ENCODE assay signal across 8 cellular contexts in the genomic region with DNA sequence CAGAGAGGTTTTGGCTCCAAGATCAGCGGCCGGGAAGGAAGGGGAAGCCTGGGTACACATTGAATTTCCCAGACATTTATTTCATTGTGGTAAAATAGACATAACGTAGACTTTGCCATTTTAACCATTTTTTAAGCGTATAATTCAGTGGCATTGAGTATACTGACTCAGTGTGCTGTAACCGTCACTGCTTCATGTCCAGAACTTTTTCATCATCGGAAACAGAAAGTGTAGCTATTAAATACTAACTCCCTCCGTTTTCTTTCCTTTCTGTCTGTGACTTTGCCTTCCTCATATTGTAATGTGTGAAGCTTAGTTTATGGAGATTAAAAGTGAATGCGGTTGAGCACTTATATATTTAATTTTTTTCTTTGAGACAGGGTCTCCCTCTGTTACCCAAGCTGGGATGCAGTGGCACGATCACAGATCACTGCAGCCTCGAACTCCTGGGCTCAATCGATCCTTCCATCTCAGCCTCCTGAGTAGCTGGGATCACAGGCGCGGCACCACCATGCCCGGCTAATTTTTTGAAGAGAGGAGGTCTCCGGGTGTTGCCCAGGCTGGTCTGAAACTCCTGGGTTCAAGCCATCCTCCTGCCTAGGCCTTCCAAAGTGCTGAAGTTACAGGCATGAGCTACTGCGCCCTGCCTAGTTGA. TPM values are rescaled to one million over a fixed set of nuclear protein-coding genes. Genes with fewer than 3 reads are reported as not detected.
DNase-seq lines count a peak whose midpoint lies in the region; ATAC-seq and TF ChIP-seq lines count a peak whose summit lies in the region.

No MANE protein-coding gene starts in this region.

- H3K4me3 ChIP-seq in Peyer's patch (peak overlapping the region; percentile 57 to 96 (median 94)), esophagus muscularis mucosa (peak overlapping the region; percentile 81 to 99 (median 90))

- no peaks in the 10 kb centered on the region for H3K27me3 ChIP-seq in Peyer's patch
- H3K27me3 ChIP-seq in esophagus muscularis mucosa = no peaks in the 10 kb centered on the region

- H3K4me1 ChIP-seq in Peyer's patch = peaks cover 0 to 53% (median 17%) of the 10 kb centered on the region in 4 donors
- peaks cover 53 to 63% (median 60%) of the 10 kb centered on the region in 4 donors for H3K4me1 ChIP-seq in esophagus muscularis mucosa

- intact Hi-C loops in esophagus muscularis mucosa (cut with DNase I) = loop anchor here (5.0 kb wide), 2 partner anchors 34 to 61 kb away; partner anchors contain the start of gene MARCHF2
- intact Hi-C loops in posterior vena cava (cut with DNase I) = no loop called here

- H3K9me3 ChIP-seq in Peyer's patch = no peaks in the 10 kb centered on the region
- no peaks in the 10 kb centered on the region for H3K9me3 ChIP-seq in esophagus muscularis mucosa

- TF ChIP-seq EP300 in esophagus muscularis mucosa (IDR thresholded peaks at IDR 0.05) = no peak

- WGBS in esophagus muscularis mucosa = 33% methylated on average over 16 of the region's 16 CpGs

- H3K27ac ChIP-seq in Peyer's patch (peak overlapping the region in 3 of 4 donors; percentile 88 to 97 (median 95)), esophagus muscularis mucosa (replicated peaks in 1 of 4) (peak overlapping the region; percentile 94 to 98 (median 97))

- no peak for ATAC-seq in GM18868 (IDR thresholded peaks at IDR 0.05; ENCODE audit: unreplicated experiment)
- no peak for ATAC-seq in GM19328 (IDR thresholded peaks at IDR 0.05; ENCODE audit: unreplicated experiment)

- DNase-seq in EH (ENCODE audit: low read depth) (peak; percentile 10), Peyer's patch (no peak), esophagus muscularis mucosa (ENCODE audit: extremely low spot score) (no peak), posterior vena cava (ENCODE audit: low spot score) (peak; percentile 41), NCI-H524 treated with DMSO at 0.1 percent for 48 hours (lab: John Stamatoyannopoulos, UW) (no peak), cerebellar cortex (ENCODE audit: low spot score) (no peak)

- no peak for TF ChIP-seq POLR2A in Peyer's patch (IDR thresholded peaks at IDR 0.05)
- TF ChIP-seq POLR2A in esophagus muscularis mucosa (IDR thresholded peaks at IDR 0.05; ENCODE audit: low read depth) = no peak

- TF ChIP-seq CTCF in Peyer's patch (IDR thresholded peaks at IDR 0.05) (no peak), esophagus muscularis mucosa (IDR thresholded peaks at IDR 0.05) (no peak)

- peaks cover 0 to 4% (median 0%) of the 10 kb centered on the region in 3 donors for H3K36me3 ChIP-seq in Peyer's patch
- peaks cover 0 to 18% (median 9%) of the 10 kb centered on the region in 4 donors for H3K36me3 ChIP-seq in esophagus muscularis mucosa

RNA-seq across cellular contexts. Expression of gene HNRNPM, which starts 1.4 kb away (rescaled TPM):
- total RNA-seq in Peyer's patch (100 to 1,000 TPM; 108 to 128 (median 116) TPM), esophagus muscularis mucosa (100 to 1,000 TPM; 103 to 126 (median 116) TPM), posterior vena cava (100 to 1,000 TPM; 118 to 119 TPM)

RNA-seq across cellular contexts. Expression of gene MARCHF2, which starts 33.1 kb away (rescaled TPM):
- total RNA-seq in Peyer's patch = 10 to 100 TPM; 53.5 to 97.4 (median 68.9) TPM
- 100 to 1,000 TPM; 227 to 286 (median 247) TPM for total RNA-seq in esophagus muscularis mucosa
- total RNA-seq in posterior vena cava = 10 to 100 TPM; 50.3 to 57.6 TPM

RNA-seq across cellular contexts. Expression of gene RAB11B, which starts 56.0 kb away (rescaled TPM):
- 100 to 1,000 TPM in 3 of 4 donors, 10 to 100 TPM in 1; 76.2 to 181 (median 151) TPM for total RNA-seq in Peyer's patch
- 100 to 1,000 TPM in 1 of 4 donors, 10 to 100 TPM in 3; 27.8 to 101 (median 42.3) TPM for total RNA-seq in esophagus muscularis mucosa
- 10 to 100 TPM; 83.1 to 86.9 TPM for total RNA-seq in posterior vena cava

RNA-seq across cellular contexts. Expression of gene PRAM1, which starts 56.3 kb away (rescaled TPM):
- total RNA-seq in Peyer's patch (1 to 10 TPM in 3 of 4 donors, not detected in 1; 1.6 to 8.3 (median 2.7) TPM), esophagus muscularis mucosa (1 to 10 TPM in 1 of 4 donors, under 1 TPM in 3; 0.26 to 1.3 (median 0.55) TPM), posterior vena cava (1 to 10 TPM; 1.5 to 2.6 TPM)

Comparison
In these comparisons a context has a peak if more than half of its experiments do, and no peak if none do; other contexts are left out.
1. DNase-seq: peak in EH (single experiment) and posterior vena cava (single experiment); none in Peyer's patch (0 of 3), esophagus muscularis mucosa (single experiment), NCI-H524 treated with DMSO at 0.1 percent for 48 hours (single experiment) and cerebellar cortex (single experiment).